14 cellular contexts compared by ENCODE assay signal in genomic region chr20:62145688-62146018, GRCh38. TPM values are rescaled to one million over a fixed set of nuclear protein-coding genes. Genes with fewer than 3 reads are reported as not detected.
DNase-seq lines count a peak whose midpoint lies in the region; ATAC-seq and TF ChIP-seq lines count a peak whose summit lies in the region.
"Had no signal": no experiment of that assay in that cellular context is flagged by ENCODE, and none has a peak within 500 bp of the region (broad histone marks: within the 10 kb centered on the region; RNA-seq: fewer than 3 reads in every experiment).

No MANE protein-coding gene starts in this region.

- no peaks in the 10 kb centered on the region for H3K27me3 ChIP-seq in BLaER1
- H3K27me3 ChIP-seq in Caco-2 (replicated peaks; ENCODE audit: control insufficient read depth, insufficient read depth, low read length): no peaks in the 10 kb centered on the region

- no peaks in the 10 kb centered on the region for H3K9me3 Mint-ChIP-seq in Caco-2 (ENCODE audit: unreplicated experiment)
- no peaks in the 10 kb centered on the region for H3K9me3 Mint-ChIP-seq in activated T-helper 2 cell treated with anti-CD3 and anti-CD28 coated beads, Interferon-gamma antibody, Interleukin-2, Interleukin-4, amounts not matched to agents 10 μg/mL and 5 μg/mL and 100 μg/mL, durations not matched to agents 14 hours and 24 hours and 36 hours
- no peaks in the 10 kb centered on the region for H3K9me3 Mint-ChIP-seq in naive B cell
- H3K9me3 Mint-ChIP-seq: activated CD8-positive, alpha-beta T cell treated with anti-CD3 and anti-CD28 coated beads for 36 hours had no signal

- peaks cover 61% of the 10 kb centered on the region for H3K36me3 Mint-ChIP-seq in Caco-2 (ENCODE audit: insufficient read depth, unreplicated experiment)
- peaks cover 39% of the 10 kb centered on the region for H3K36me3 Mint-ChIP-seq in activated T-helper 2 cell treated with anti-CD3 and anti-CD28 coated beads, Interferon-gamma antibody, Interleukin-2, Interleukin-4, amounts not matched to agents 10 μg/mL and 5 μg/mL and 100 μg/mL, durations not matched to agents 14 hours and 24 hours and 36 hours (ENCODE audit: low read depth)
- no peaks in the 10 kb centered on the region for H3K36me3 Mint-ChIP-seq in naive B cell

- H3K9me3 ChIP-seq in BLaER1 (no peaks in the 10 kb centered on the region), Caco-2 (no peaks in the 10 kb centered on the region)

- H3K4me2 ChIP-seq in BLaER1: peak overlapping the region; percentile 96

- H3K27ac ChIP-seq in BLaER1: no peak overlapping the region

- H3K9ac ChIP-seq in BLaER1: no peak overlapping the region

- POLR2A ChIA-PET in Caco-2 (lab: Charles Lee): no interaction called here

- CTCF ChIA-PET in Caco-2 (lab: Charles Lee): no interaction called here

- H3K36me3 ChIP-seq in BLaER1 (peaks cover 37% of the 10 kb centered on the region), Caco-2 (ENCODE audit: control insufficient read depth, insufficient read depth, low read length) (peaks cover 4% of the 10 kb centered on the region)

- no peak overlapping the region for H3K27ac Mint-ChIP-seq in Caco-2 (ENCODE audit: unreplicated experiment)
- H3K27ac Mint-ChIP-seq in activated T-helper 2 cell treated with anti-CD3 and anti-CD28 coated beads, Interferon-gamma antibody, Interleukin-2, Interleukin-4, amounts not matched to agents 10 μg/mL and 5 μg/mL and 100 μg/mL, durations not matched to agents 14 hours and 24 hours and 36 hours: no peak overlapping the region
- peak overlapping the region in 2 of 6 donors; percentile 93 to 98 for H3K27ac Mint-ChIP-seq in naive B cell
- H3K27ac Mint-ChIP-seq: activated CD8-positive, alpha-beta T cell treated with anti-CD3 and anti-CD28 coated beads for 36 hours had no signal

- DNase-seq in Caco-2 (no peak), naive B cell (no peak), NCI-H128 (lab: John Stamatoyannopoulos, UW; ENCODE audit: unreplicated experiment) (no peak), AG08396 (ENCODE audit: low spot score) (no peak), NCI-H187 (lab: John Stamatoyannopoulos, UW) (no peak), islet precursor cell (no peak)
- no peak for DNase-seq in activated T-helper 2 cell treated with anti-CD3 and anti-CD28 coated beads, Interferon-gamma antibody, Interleukin-2, Interleukin-4, amounts not matched to agents 10 μg/mL and 5 μg/mL and 100 μg/mL, durations not matched to agents 14 hours and 24 hours and 36 hours (ENCODE audit: low spot score)
- DNase-seq: activated CD8-positive, alpha-beta T cell treated with anti-CD3 and anti-CD28 coated beads for 36 hours; activated naive CD4-positive, alpha-beta T cell treated with Interleukin-2 at 50 U/mL for 16 hours; mesenchymal stem cell; posterior cingulate gyrus; Right ventricle myocardium superior; stimulated activated CD4-positive, alpha-beta T cell treated with anti-CD3 and anti-CD28 coated beads, Interleukin-12 subunit alpha, Interleukin-12 subunit beta, amount 100 ng/mL, for 4 hours had no signal

- ATAC-seq in naive B cell (ENCODE audit: low read depth in 2 of 2): no peak
- ATAC-seq: activated CD8-positive, alpha-beta T cell treated with anti-CD3 and anti-CD28 coated beads for 36 hours had no signal

- H3K4me3 ChIP-seq in BLaER1: no peak overlapping the region
- no peak overlapping the region for H3K4me3 ChIP-seq in Caco-2 (ENCODE audit: low read depth, low read length)

- peaks cover 94% of the 10 kb centered on the region for H4K20me1 ChIP-seq in BLaER1

- H3K4me3 Mint-ChIP-seq in Caco-2 (ENCODE audit: unreplicated experiment) (peak overlapping the region; percentile 91), naive B cell (peak overlapping the region in 6 of 8 donors; percentile 40 to 89 (median 57))
- peak overlapping the region; percentile 22 for H3K4me3 Mint-ChIP-seq in activated T-helper 2 cell treated with anti-CD3 and anti-CD28 coated beads, Interferon-gamma antibody, Interleukin-2, Interleukin-4, amounts not matched to agents 10 μg/mL and 5 μg/mL and 100 μg/mL, durations not matched to agents 14 hours and 24 hours and 36 hours (ENCODE audit: low read depth)

- TF ChIP-seq CTCF in Caco-2 (IDR thresholded peaks at IDR 0.05; ENCODE audit: insufficient read depth in 1 of 2, low read depth in 1 of 2, low read length in 1 of 2, severe bottlenecking in 1 of 2, unreplicated experiment in 1 of 2): no peak

- H3K4me1 ChIP-seq in BLaER1: peaks cover 36% of the 10 kb centered on the region
- peaks cover 39% of the 10 kb centered on the region for H3K4me1 ChIP-seq in Caco-2

- peaks cover 42% of the 10 kb centered on the region for H3K4me1 Mint-ChIP-seq in Caco-2 (ENCODE audit: low read depth, unreplicated experiment)
- H3K4me1 Mint-ChIP-seq in activated T-helper 2 cell treated with anti-CD3 and anti-CD28 coated beads, Interferon-gamma antibody, Interleukin-2, Interleukin-4, amounts not matched to agents 10 μg/mL and 5 μg/mL and 100 μg/mL, durations not matched to agents 14 hours and 24 hours and 36 hours (ENCODE audit: low read depth): peaks cover 33% of the 10 kb centered on the region
- peaks cover 46 to 62% (median 51%) of the 10 kb centered on the region in 3 donors for H3K4me1 Mint-ChIP-seq in naive B cell

- no peaks in the 10 kb centered on the region for H3K27me3 Mint-ChIP-seq in Caco-2 (ENCODE audit: insufficient read depth, unreplicated experiment)
- no peaks in the 10 kb centered on the region for H3K27me3 Mint-ChIP-seq in activated T-helper 2 cell treated with anti-CD3 and anti-CD28 coated beads, Interferon-gamma antibody, Interleukin-2, Interleukin-4, amounts not matched to agents 10 μg/mL and 5 μg/mL and 100 μg/mL, durations not matched to agents 14 hours and 24 hours and 36 hours (ENCODE audit: low read depth)
- H3K27me3 Mint-ChIP-seq in naive B cell: no peaks in the 10 kb centered on the region
- H3K27me3 Mint-ChIP-seq: activated CD8-positive, alpha-beta T cell treated with anti-CD3 and anti-CD28 coated beads for 36 hours had no signal

- BruUV-seq in Caco-2 (replicated peaks; lab: Mats Ljungman, UMichigan): no TSS peak

- intact Hi-C loops in Caco-2 (cut with micrococcal nuclease; ENCODE audit: unreplicated experiment): loop anchor here (10.0 kb wide), 1 partner anchor 259 kb away; the partner anchor contains the start of gene CABLES2
- intact Hi-C loops in activated T-helper 2 cell treated with anti-CD3 and anti-CD28 coated beads, Interferon-gamma antibody, Interleukin-2, Interleukin-4, amounts not matched to agents 10 μg/mL and 5 μg/mL and 100 μg/mL, durations not matched to agents 14 hours and 24 hours and 36 hours (cut with micrococcal nuclease): no loop called here

RNA-seq across cellular contexts. Expression of gene SS18L1, which starts 2.1 kb away (rescaled TPM):
- 46.4 and 52.1 TPM in 2 replicates for total RNA-seq in Caco-2 (2022)
- 26.0 and 30.7 TPM in 2 replicates for total RNA-seq in activated T-helper 2 cell treated with anti-CD3 and anti-CD28 coated beads, Interferon-gamma antibody, Interleukin-2, Interleukin-4, amounts not matched to agents 10 μg/mL and 5 μg/mL and 100 μg/mL, durations not matched to agents 14 hours and 24 hours and 36 hours
- polyA plus RNA-seq in naive B cell (ENCODE audit: low read depth in 6 of 6): 1 to 10 TPM in 3 of 6 donors, under 1 TPM in 2, not detected in 1; 0.41 to 1.7 (median 1.2) TPM

RNA-seq across cellular contexts. Expression of gene PSMA7, which starts 2.5 kb away (rescaled TPM):
- 702 and 760 TPM in 2 replicates for total RNA-seq in Caco-2 (2022)
- 405 and 434 TPM in 2 replicates for total RNA-seq in activated T-helper 2 cell treated with anti-CD3 and anti-CD28 coated beads, Interferon-gamma antibody, Interleukin-2, Interleukin-4, amounts not matched to agents 10 μg/mL and 5 μg/mL and 100 μg/mL, durations not matched to agents 14 hours and 24 hours and 36 hours
- 100 to 1,000 TPM; 367 to 572 (median 436) TPM for polyA plus RNA-seq in naive B cell (ENCODE audit: low read depth in 6 of 6)

RNA-seq across cellular contexts. Expression of gene LSM14B, which starts 23.4 kb away (rescaled TPM):
- 143 and 154 TPM in 2 replicates for total RNA-seq in Caco-2 (2022)
- total RNA-seq in activated T-helper 2 cell treated with anti-CD3 and anti-CD28 coated beads, Interferon-gamma antibody, Interleukin-2, Interleukin-4, amounts not matched to agents 10 μg/mL and 5 μg/mL and 100 μg/mL, durations not matched to agents 14 hours and 24 hours and 36 hours: 42.9 and 45.0 TPM in 2 replicates
- polyA plus RNA-seq in naive B cell (ENCODE audit: low read depth in 6 of 6): 1 to 10 TPM in 5 of 6 donors, not detected in 1; 1.1 to 3.4 (median 1.2) TPM

RNA-seq across cellular contexts. Expression of gene MTG2, which starts 37.2 kb away (rescaled TPM):
- 110 and 111 TPM in 2 replicates for total RNA-seq in Caco-2 (2022)
- 34.0 and 40.2 TPM in 2 replicates for total RNA-seq in activated T-helper 2 cell treated with anti-CD3 and anti-CD28 coated beads, Interferon-gamma antibody, Interleukin-2, Interleukin-4, amounts not matched to agents 10 μg/mL and 5 μg/mL and 100 μg/mL, durations not matched to agents 14 hours and 24 hours and 36 hours
- 10 to 100 TPM; 12.7 to 19.1 (median 16.3) TPM for polyA plus RNA-seq in naive B cell (ENCODE audit: low read depth in 6 of 6)

Comparison
In these comparisons a context has a peak if more than half of its experiments do, and no peak if none do; other contexts are left out.
1. H3K4me3 Mint-ChIP-seq: peak in every context shown above with its lines; median percentile 91 in Caco-2; 57 in naive B cell; 22 in activated T-helper 2 cell treated with anti-CD3 and anti-CD28 coated beads, Interferon-gamma antibody, Interleukin-2, Interleukin-4, amounts not matched to agents 10 μg/mL and 5 μg/mL and 100 μg/mL, durations not matched to agents 14 hours and 24 hours and 36 hours.